In the genomic region with DNA sequence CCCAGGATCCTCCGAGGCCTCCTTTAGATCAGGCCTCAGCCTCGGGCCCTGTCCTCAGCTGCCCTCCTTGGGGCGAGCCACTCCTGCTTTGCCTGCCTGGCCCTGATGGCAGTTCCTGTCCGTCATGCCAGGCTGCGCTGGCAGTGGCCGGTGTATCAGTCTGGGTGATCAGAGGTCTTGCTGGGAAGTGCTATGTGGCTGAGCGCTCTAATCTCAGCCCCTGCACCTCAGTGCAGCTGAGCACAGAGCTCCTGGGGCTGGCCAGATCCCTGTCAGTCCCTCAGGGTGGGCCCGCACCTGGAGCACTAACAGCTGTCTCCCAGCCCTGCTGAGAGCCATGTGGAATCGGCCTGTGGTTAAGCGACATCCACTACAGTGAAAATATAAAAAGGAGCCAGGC, we compare ENCODE assay signal across 18 cellular contexts. TPM values are rescaled to one million over a fixed set of nuclear protein-coding genes. Genes with fewer than 3 reads are reported as not detected.
DNase-seq lines count a peak whose midpoint lies in the region; ATAC-seq and TF ChIP-seq lines count a peak whose summit lies in the region.
"Had no signal": no experiment of that assay in that cellular context is flagged by ENCODE, and none has a peak within 500 bp of the region (broad histone marks: within the 10 kb centered on the region; RNA-seq: fewer than 3 reads in every experiment).

No MANE protein-coding gene starts in this region.

- TF ChIP-seq CTCF in SK-N-SH (IDR thresholded peaks at IDR 0.05) (no peak), sigmoid colon (IDR thresholded peaks at IDR 0.05) (no peak)

- peaks cover 20% of the 10 kb centered on the region; the same call in 1 of the 2 replicates for H3K27me3 ChIP-seq in SK-N-SH (ENCODE audit: insufficient read depth)
- peaks cover 0 to 15% (median 4%) of the 10 kb centered on the region in 3 donors for H3K27me3 ChIP-seq in sigmoid colon

- H3K4me1 Mint-ChIP-seq in activated naive CD4-positive, alpha-beta T cell treated with anti-CD3 and anti-CD28 coated beads for 36 hours (ENCODE audit: low read depth) = peaks cover 5% of the 10 kb centered on the region

- TF ChIP-seq EP300 in SK-N-SH (IDR thresholded peaks at IDR 0.05; ENCODE audit: borderline replicate concordance in 1 of 2, low read depth in 1 of 2, low read length in 1 of 2) (no peak), sigmoid colon (IDR thresholded peaks at IDR 0.05) (no peak)

- H3K9me3 Mint-ChIP-seq in activated naive CD4-positive, alpha-beta T cell treated with anti-CD3 and anti-CD28 coated beads for 36 hours = no peaks in the 10 kb centered on the region
- H3K9me3 Mint-ChIP-seq: CD8-positive, alpha-beta T cell had no signal

- H3K9me3 ChIP-seq in SK-N-SH (no peaks in the 10 kb centered on the region), sigmoid colon (no peaks in the 10 kb centered on the region)

- H3K9me2 ChIP-seq in SK-N-SH = no peaks in the 10 kb centered on the region

- CTCF ChIA-PET in SK-N-SH (lab: Yijun Ruan, JAX) = no interaction called here
- CTCF ChIA-PET in activated naive CD4-positive, alpha-beta T cell treated with anti-CD3 and anti-CD28 coated beads for 36 hours (lab: Charles Lee) = no interaction called here

- POLR2A ChIA-PET in SK-N-SH (lab: Yijun Ruan, JAX) = no interaction called here

- H3K4me3 ChIP-seq in SK-N-SH (ENCODE audit: low read depth in 2 of 2, low read length in 1 of 2) = no peak overlapping the region
- no peak overlapping the region for H3K4me3 ChIP-seq in sigmoid colon
- H3K4me3 ChIP-seq: GM23248 had no signal

- no peaks in the 10 kb centered on the region for H3F3A ChIP-seq in SK-N-SH (replicated peaks; ENCODE audit: insufficient read depth)

- no peak overlapping the region for H2AFZ ChIP-seq in SK-N-SH (ENCODE audit: low read depth)
- H2AFZ ChIP-seq: GM23248 had no signal

- no peak for TF ChIP-seq RAD21 in SK-N-SH (IDR thresholded peaks at IDR 0.05; ENCODE audit: low read length)

- H3K4me2 ChIP-seq in SK-N-SH = no peak overlapping the region

- H3K27ac Mint-ChIP-seq in activated naive CD4-positive, alpha-beta T cell treated with anti-CD3 and anti-CD28 coated beads for 36 hours = peak overlapping the region; percentile 22
- H3K27ac Mint-ChIP-seq: CD8-positive, alpha-beta T cell had no signal

- no peaks in the 10 kb centered on the region for H4K20me1 ChIP-seq in SK-N-SH (ENCODE audit: insufficient read depth)

- WGBS in SK-N-SH (ENCODE audit: low lambda C conversion rate) = 68% methylated on average over 6 of the region's 10 CpGs
- 81 to 92% methylated on average over 10 of the region's 10 CpGs for WGBS in sigmoid colon, 2 donors

- H3K9ac ChIP-seq in SK-N-SH = no peak overlapping the region
- H3K9ac ChIP-seq: GM23248 had no signal

- intact Hi-C loops in activated naive CD4-positive, alpha-beta T cell treated with anti-CD3 and anti-CD28 coated beads for 36 hours (cut with micrococcal nuclease) = no loop called here
- intact Hi-C loops in sigmoid colon (cut with DNase I) = no loop called here

- peak; percentile 61 for DNase-seq in SK-N-SH
- DNase-seq in activated naive CD4-positive, alpha-beta T cell treated with anti-CD3 and anti-CD28 coated beads for 36 hours = no peak
- no peak for DNase-seq in activated naive CD4-positive, alpha-beta T cell treated with anti-CD3 and anti-CD28 coated beads, Interleukin-2, amount 50 U/mL, for 16 hours
- DNase-seq in mesenteric fat pad (ENCODE audit: low spot score) = peak; percentile 77
- DNase-seq in sigmoid colon = peak; percentile 50
- DNase-seq in NCI-H510A (lab: John Stamatoyannopoulos, UW) = no peak
- DNase-seq: CD8-positive, alpha-beta T cell; COR-L47; DMS153; DND-41; GF-D8; GM23248 had no signal

- no peak overlapping the region; a peak in 1 of 4 replicates for H3K27ac ChIP-seq in SK-N-SH (ENCODE audit: low read depth in 2 of 2, low read length in 1 of 2)
- H3K27ac ChIP-seq in sigmoid colon = no peak overlapping the region
- H3K27ac ChIP-seq: 22Rv1, GM23248, HL-60 had no signal

- H3K27me3 Mint-ChIP-seq in activated naive CD4-positive, alpha-beta T cell treated with anti-CD3 and anti-CD28 coated beads for 36 hours (ENCODE audit: low read depth) = peaks cover 12% of the 10 kb centered on the region

- no peaks in the 10 kb centered on the region for H3K79me2 ChIP-seq in SK-N-SH (ENCODE audit: insufficient read depth)

- no peak for TF ChIP-seq POLR2A in sigmoid colon (IDR thresholded peaks at IDR 0.05)

- no peak for ATAC-seq in SK-N-SH treated with all-trans-retinoic acid at 6 μM for 48 hours
- no peak for ATAC-seq in HG03442 (IDR thresholded peaks at IDR 0.05; ENCODE audit: unreplicated experiment)
- ATAC-seq: CD8-positive, alpha-beta T cell; HCT116 had no signal

- H3K36me3 ChIP-seq in SK-N-SH (replicated peaks in 1 of 2; ENCODE audit: control insufficient read depth in 1 of 2, insufficient read depth in 2 of 2, low read length in 1 of 2) = no peaks in the 10 kb centered on the region
- H3K36me3 ChIP-seq in sigmoid colon = no peaks in the 10 kb centered on the region

- H3K4me3 Mint-ChIP-seq in activated naive CD4-positive, alpha-beta T cell treated with anti-CD3 and anti-CD28 coated beads for 36 hours = no peak overlapping the region
- H3K4me3 Mint-ChIP-seq: CD14-positive monocyte; CD8-positive, alpha-beta T cell had no signal

- peaks cover 0 to 11% of the 10 kb centered on the region in 2 experiments; a peak in 1 of 4 replicates for H3K4me1 ChIP-seq in SK-N-SH (ENCODE audit: control insufficient read depth in 1 of 2, insufficient read depth in 2 of 2, low read depth in 1 of 2, low read length in 1 of 2)
- peaks cover 0 to 7% (median 5%) of the 10 kb centered on the region in 4 donors for H3K4me1 ChIP-seq in sigmoid colon

- H3K36me3 Mint-ChIP-seq in activated naive CD4-positive, alpha-beta T cell treated with anti-CD3 and anti-CD28 coated beads for 36 hours (ENCODE audit: low read depth) = no peaks in the 10 kb centered on the region
- H3K36me3 Mint-ChIP-seq: CD14-positive monocyte; CD8-positive, alpha-beta T cell had no signal

TF ChIP-seq in SK-N-SH, 30 proteins besides CTCF, POLR2A, EP300 and RAD21:
- TF ChIP-seq ELF1 (IDR thresholded peaks at IDR 0.05) (no peak), RFX5 (IDR thresholded peaks at IDR 0.05; ENCODE audit: low read length) (no peak), POLR2AphosphoS5 (IDR thresholded peaks at IDR 0.05; ENCODE audit: low read depth, low read length) (no peak), EZH2phosphoT487 (IDR thresholded peaks at IDR 0.05; ENCODE audit: borderline replicate concordance, low read depth) (no peak), GATA2 (CRISPR knock-in tag; IDR thresholded peaks at IDR 0.05) (peak; percentile 72), RCOR1 (IDR thresholded peaks at IDR 0.05; ENCODE audit: low read length) (no peak)

TF ChIP-seq in SK-N-SH treated with all-trans-retinoic acid at 6 μM for 48 hours, 23 proteins besides CTCF, POLR2A, EP300 and RAD21 (continues in another document):
- TF ChIP-seq PPARA (CRISPR knock-in tag; IDR thresholded peaks at IDR 0.05; ENCODE audit: borderline replicate concordance) (no peak), ZNF70 (CRISPR knock-in tag; IDR thresholded peaks at IDR 0.05) (no peak), TOX (CRISPR knock-in tag; IDR thresholded peaks at IDR 0.05; ENCODE audit: borderline replicate concordance) (no peak), ESRRG (CRISPR knock-in tag; IDR thresholded peaks at IDR 0.05) (no peak), ARNTL (CRISPR knock-in tag; IDR thresholded peaks at IDR 0.05; ENCODE audit: borderline replicate concordance, low read depth) (no peak), CSDC2 (CRISPR knock-in tag; IDR thresholded peaks at IDR 0.05) (no peak), ZNF565 (CRISPR knock-in tag; conservative IDR thresholded peaks at IDR 0.05; ENCODE audit: low read depth) (no peak)
- TF ChIP-seq, protein P1, sequence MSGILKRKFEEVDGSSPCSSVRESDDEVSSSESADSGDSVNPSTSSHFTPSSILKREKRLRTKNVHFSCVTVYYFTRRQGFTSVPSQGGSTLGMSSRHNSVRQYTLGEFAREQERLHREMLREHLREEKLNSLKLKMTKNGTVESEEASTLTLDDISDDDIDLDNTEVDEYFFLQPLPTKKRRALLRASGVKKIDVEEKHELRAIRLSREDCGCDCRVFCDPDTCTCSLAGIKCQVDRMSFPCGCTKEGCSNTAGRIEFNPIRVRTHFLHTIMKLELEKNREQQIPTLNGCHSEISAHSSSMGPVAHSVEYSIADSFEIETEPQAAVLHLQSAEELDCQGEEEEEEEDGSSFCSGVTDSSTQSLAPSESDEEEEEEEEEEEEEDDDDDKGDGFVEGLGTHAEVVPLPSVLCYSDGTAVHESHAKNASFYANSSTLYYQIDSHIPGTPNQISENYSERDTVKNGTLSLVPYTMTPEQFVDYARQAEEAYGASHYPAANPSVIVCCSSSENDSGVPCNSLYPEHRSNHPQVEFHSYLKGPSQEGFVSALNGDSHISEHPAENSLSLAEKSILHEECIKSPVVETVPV (CRISPR knock-in tag; IDR thresholded peaks at IDR 0.05) = no peak
- TF ChIP-seq, protein P2, sequence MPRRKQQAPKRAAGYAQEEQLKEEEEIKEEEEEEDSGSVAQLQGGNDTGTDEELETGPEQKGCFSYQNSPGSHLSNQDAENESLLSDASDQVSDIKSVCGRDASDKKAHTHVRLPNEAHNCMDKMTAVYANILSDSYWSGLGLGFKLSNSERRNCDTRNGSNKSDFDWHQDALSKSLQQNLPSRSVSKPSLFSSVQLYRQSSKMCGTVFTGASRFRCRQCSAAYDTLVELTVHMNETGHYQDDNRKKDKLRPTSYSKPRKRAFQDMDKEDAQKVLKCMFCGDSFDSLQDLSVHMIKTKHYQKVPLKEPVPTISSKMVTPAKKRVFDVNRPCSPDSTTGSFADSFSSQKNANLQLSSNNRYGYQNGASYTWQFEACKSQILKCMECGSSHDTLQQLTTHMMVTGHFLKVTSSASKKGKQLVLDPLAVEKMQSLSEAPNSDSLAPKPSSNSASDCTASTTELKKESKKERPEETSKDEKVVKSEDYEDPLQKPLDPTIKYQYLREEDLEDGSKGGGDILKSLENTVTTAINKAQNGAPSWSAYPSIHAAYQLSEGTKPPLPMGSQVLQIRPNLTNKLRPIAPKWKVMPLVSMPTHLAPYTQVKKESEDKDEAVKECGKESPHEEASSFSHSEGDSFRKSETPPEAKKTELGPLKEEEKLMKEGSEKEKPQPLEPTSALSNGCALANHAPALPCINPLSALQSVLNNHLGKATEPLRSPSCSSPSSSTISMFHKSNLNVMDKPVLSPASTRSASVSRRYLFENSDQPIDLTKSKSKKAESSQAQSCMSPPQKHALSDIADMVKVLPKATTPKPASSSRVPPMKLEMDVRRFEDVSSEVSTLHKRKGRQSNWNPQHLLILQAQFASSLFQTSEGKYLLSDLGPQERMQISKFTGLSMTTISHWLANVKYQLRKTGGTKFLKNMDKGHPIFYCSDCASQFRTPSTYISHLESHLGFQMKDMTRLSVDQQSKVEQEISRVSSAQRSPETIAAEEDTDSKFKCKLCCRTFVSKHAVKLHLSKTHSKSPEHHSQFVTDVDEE (CRISPR knock-in tag; IDR thresholded peaks at IDR 0.05) = no peak

RNA-seq across cellular contexts. Expression of a gene that starts 14.8 kb away (rescaled TPM):
- polyA plus RNA-seq in SK-N-SH (2012; rRNA removed) (3.9 and 4.9 TPM in 2 replicates), sigmoid colon (under 1 TPM in 1 of 3 donors, not detected in 2; 0.10 TPM)
- 3.8 and 4.1 TPM in 2 replicates for polyA plus RNA-seq in SK-N-SH (2012; cell fraction: cytosol; rRNA removed)
- 9.4 and 11.4 TPM in 2 replicates for polyA plus RNA-seq in SK-N-SH (2012; cell fraction: nucleus; rRNA removed)
- not detected for total RNA-seq in activated naive CD4-positive, alpha-beta T cell treated with anti-CD3 and anti-CD28 coated beads for 36 hours
- total RNA-seq in mesenteric fat pad (not detected), sigmoid colon (1 to 10 TPM in 1 of 4 donors, under 1 TPM in 2, not detected in 1; 0.36 to 1.7 (median 0.41) TPM)
- total RNA-seq: CD8-positive, alpha-beta T cell had no signal
- polyA plus RNA-seq: CD14-positive monocyte had no signal

Comparison
In these comparisons a context has a peak if more than half of its experiments do, and no peak if none do; other contexts are left out.
1. DNase-seq: peak in SK-N-SH (single experiment), mesenteric fat pad (single experiment) and sigmoid colon (single experiment); none in activated naive CD4-positive, alpha-beta T cell treated with anti-CD3 and anti-CD28 coated beads for 36 hours (single experiment), activated naive CD4-positive, alpha-beta T cell treated with anti-CD3 and anti-CD28 coated beads, Interleukin-2, amount 50 U/mL, for 16 hours (single experiment) and NCI-H510A (single experiment).